10 cellular contexts compared by ENCODE assay signal in the genomic region with DNA sequence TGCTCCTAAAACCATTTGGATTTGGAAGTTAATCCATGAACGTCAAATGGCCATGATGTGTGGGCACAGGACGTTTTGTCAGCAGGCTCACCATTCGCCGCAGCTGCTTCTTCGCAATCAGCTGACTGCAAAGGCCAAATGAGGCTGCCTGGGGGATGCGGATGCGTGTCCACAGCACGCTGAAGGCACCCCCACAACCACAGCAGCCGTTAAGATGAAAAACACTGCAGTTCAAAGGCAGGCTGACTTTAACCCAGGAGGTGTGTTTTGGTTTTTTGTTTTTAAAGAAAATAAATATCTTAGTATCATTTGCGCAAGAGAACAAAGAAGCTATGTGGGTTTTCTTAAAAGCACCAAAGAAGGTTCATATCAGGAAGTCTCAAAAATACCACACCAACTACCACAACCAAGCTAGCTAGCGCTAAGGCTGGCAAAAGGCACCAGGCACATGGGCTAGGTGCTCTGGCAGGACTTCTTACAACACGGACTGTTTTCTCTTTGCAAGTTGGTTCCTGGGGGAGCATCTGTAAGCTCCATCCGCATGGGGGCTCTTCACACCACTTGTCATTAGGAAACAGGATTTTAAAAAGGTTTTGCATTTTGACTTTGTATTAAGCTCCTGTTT. TPM values are rescaled to one million over a fixed set of nuclear protein-coding genes. Genes with fewer than 3 reads are reported as not detected.
DNase-seq lines count a peak whose midpoint lies in the region; ATAC-seq lines count a peak whose summit lies in the region.
"Had no signal": no experiment of that assay in that cellular context is flagged by ENCODE, and none has a peak within 500 bp of the region (broad histone marks: within the 10 kb centered on the region; RNA-seq: fewer than 3 reads in every experiment).

No MANE protein-coding gene starts in this region.

- POLR2A ChIA-PET in CD8-positive, alpha-beta memory T cell (lab: Charles Lee): interaction anchor here (0.6 to 3.2 kb wide), 8 partner anchors 11 to 85 kb away, joined by 3 to 54 read pairs (median 4); partner anchors contain the start of genes CARS1, NAP1L4 and PHLDA2

- no peak overlapping the region for H3K27ac ChIP-seq in CD8-positive, alpha-beta memory T cell (ENCODE audit: low read depth, low read length)

- peak overlapping the region; percentile 74 to 91 (median 88) for H3K27ac Mint-ChIP-seq in CD8-positive, alpha-beta memory T cell
- H3K27ac Mint-ChIP-seq in activated naive CD8-positive, alpha-beta T cell treated with anti-CD3 and anti-CD28 coated beads, Interleukin-2, amount 50 U/mL, for 24 hours: peak overlapping the region; percentile 72
- H3K27ac Mint-ChIP-seq: stimulated activated memory B cell treated with anti-CD40 and anti-IgM and Interleukin-4, amounts not matched to agents 10 μg/mL and 1 μg/mL and 100 μg/mL, for 72 hours had no signal

- H3K4me3 ChIP-seq in CD8-positive, alpha-beta memory T cell (ENCODE audit: low read length): peak overlapping the region; percentile 58
- H3K4me3 ChIP-seq in HAP-1: no peak overlapping the region

- no peaks in the 10 kb centered on the region for H3K9me3 Mint-ChIP-seq in CD8-positive, alpha-beta memory T cell
- H3K9me3 Mint-ChIP-seq in activated naive CD8-positive, alpha-beta T cell treated with anti-CD3 and anti-CD28 coated beads, Interleukin-2, amount 50 U/mL, for 24 hours: no peaks in the 10 kb centered on the region
- H3K9me3 Mint-ChIP-seq: stimulated activated memory B cell treated with anti-CD40 and anti-IgM and Interleukin-4, amounts not matched to agents 10 μg/mL and 1 μg/mL and 100 μg/mL, for 72 hours had no signal

- peak; percentile 70 for ATAC-seq in activated naive CD8-positive, alpha-beta T cell treated with anti-CD3 and anti-CD28 coated beads, Interleukin-2, amount 50 U/mL, for 24 hours
- no peak for ATAC-seq in HG03139 (IDR thresholded peaks at IDR 0.05; ENCODE audit: unreplicated experiment)
- no peak for ATAC-seq in HG03135 (IDR thresholded peaks at IDR 0.05; ENCODE audit: unreplicated experiment)
- ATAC-seq: stimulated activated memory B cell treated with anti-CD40 and anti-IgM and Interleukin-4, amounts not matched to agents 10 μg/mL and 1 μg/mL and 100 μg/mL, for 72 hours had no signal

- peaks cover 28 to 79% (median 57%) of the 10 kb centered on the region in 3 donors for H3K4me1 Mint-ChIP-seq in CD8-positive, alpha-beta memory T cell
- peaks cover 34% of the 10 kb centered on the region for H3K4me1 Mint-ChIP-seq in activated naive CD8-positive, alpha-beta T cell treated with anti-CD3 and anti-CD28 coated beads, Interleukin-2, amount 50 U/mL, for 24 hours
- H3K4me1 Mint-ChIP-seq: stimulated activated memory B cell treated with anti-CD40 and anti-IgM and Interleukin-4, amounts not matched to agents 10 μg/mL and 1 μg/mL and 100 μg/mL, for 72 hours had no signal

- no peaks in the 10 kb centered on the region for H3K27me3 ChIP-seq in CD8-positive, alpha-beta memory T cell (ENCODE audit: insufficient read depth, low read length, poor library complexity, severe bottlenecking)
- no peaks in the 10 kb centered on the region for H3K27me3 ChIP-seq in HAP-1 (ENCODE audit: low read depth)

- DNase-seq in CD8-positive, alpha-beta memory T cell: peak; percentile 53 to 95 (median 88)
- DNase-seq in activated CD4-positive, alpha-beta T cell treated with anti-CD3 and anti-CD28 coated beads, Interleukin-2, amount 50 U/mL, for 4 hours: peak; percentile 59 to 64
- peak; percentile 56 for DNase-seq in activated naive CD8-positive, alpha-beta T cell treated with anti-CD3 and anti-CD28 coated beads, Interleukin-2, amount 50 U/mL, for 24 hours
- DNase-seq in stimulated activated CD4-positive, alpha-beta T cell treated with anti-CD3 and anti-CD28 coated beads, Interleukin-2, amount 100 ng/mL, for 24 hours: peak; percentile 35 to 61
- DNase-seq in NCI-H1092 treated with DMSO at 0.1 percent for 48 hours (lab: John Stamatoyannopoulos, UW): no peak
- DNase-seq in HAP-1 (ENCODE audit: low spot score in 2 of 2): no peak
- DNase-seq: NCI-H2081 had no signal

- peak overlapping the region; percentile 6 to 76 (median 71) for H3K4me3 Mint-ChIP-seq in CD8-positive, alpha-beta memory T cell
- no peak overlapping the region for H3K4me3 Mint-ChIP-seq in activated naive CD8-positive, alpha-beta T cell treated with anti-CD3 and anti-CD28 coated beads, Interleukin-2, amount 50 U/mL, for 24 hours
- H3K4me3 Mint-ChIP-seq: stimulated activated memory B cell treated with anti-CD40 and anti-IgM and Interleukin-4, amounts not matched to agents 10 μg/mL and 1 μg/mL and 100 μg/mL, for 72 hours had no signal

- H3K36me3 Mint-ChIP-seq in CD8-positive, alpha-beta memory T cell: peaks cover 0 to 71% (median 7%) of the 10 kb centered on the region in 3 donors
- H3K36me3 Mint-ChIP-seq in activated naive CD8-positive, alpha-beta T cell treated with anti-CD3 and anti-CD28 coated beads, Interleukin-2, amount 50 U/mL, for 24 hours (ENCODE audit: low read depth): peaks cover 59% of the 10 kb centered on the region

- CTCF ChIA-PET in CD8-positive, alpha-beta memory T cell (lab: Charles Lee): interaction anchor here (0.7 to 4.9 kb wide), 16 partner anchors 8 to 481 kb away, joined by 3 to 43 read pairs (median 3); partner anchors contain the start of genes CARS1 and NAP1L4

- no peaks in the 10 kb centered on the region for H3K27me3 Mint-ChIP-seq in CD8-positive, alpha-beta memory T cell
- no peaks in the 10 kb centered on the region for H3K27me3 Mint-ChIP-seq in activated naive CD8-positive, alpha-beta T cell treated with anti-CD3 and anti-CD28 coated beads, Interleukin-2, amount 50 U/mL, for 24 hours
- H3K27me3 Mint-ChIP-seq: stimulated activated memory B cell treated with anti-CD40 and anti-IgM and Interleukin-4, amounts not matched to agents 10 μg/mL and 1 μg/mL and 100 μg/mL, for 72 hours had no signal

- H3K4me1 ChIP-seq in CD8-positive, alpha-beta memory T cell (ENCODE audit: insufficient read depth, low read length): peaks cover 45% of the 10 kb centered on the region
- H3K4me1 ChIP-seq in HAP-1: no peaks in the 10 kb centered on the region

- peaks cover 22% of the 10 kb centered on the region for H3K36me3 ChIP-seq in CD8-positive, alpha-beta memory T cell (ENCODE audit: insufficient read depth, low read length)
- H3K36me3 ChIP-seq in HAP-1 (replicated peaks): peaks cover 91% of the 10 kb centered on the region

- no peaks in the 10 kb centered on the region for H3K9me3 ChIP-seq in CD8-positive, alpha-beta memory T cell (ENCODE audit: low read length)
- no peaks in the 10 kb centered on the region for H3K9me3 ChIP-seq in HAP-1

- in situ Hi-C loops in HAP-1 (cut with MboI; ENCODE audit: low sequenced_read_pairs): no loop called here

RNA-seq across cellular contexts. Expression of gene NAP1L4, which starts 22.3 kb away (rescaled TPM):
- total RNA-seq in CD8-positive, alpha-beta memory T cell: 100 to 1,000 TPM; 273 to 280 TPM
- 163 TPM for polyA plus RNA-seq in CD8-positive, alpha-beta memory T cell

RNA-seq across cellular contexts. Expression of gene CARS1, which starts 42.8 kb away (rescaled TPM):
- total RNA-seq in CD8-positive, alpha-beta memory T cell: 10 to 100 TPM; 81.2 to 83.3 TPM
- 43.4 TPM for polyA plus RNA-seq in CD8-positive, alpha-beta memory T cell

Comparison
In these comparisons a context has a peak if more than half of its experiments do, and no peak if none do; other contexts are left out.
1. DNase-seq: peak in CD8-positive, alpha-beta memory T cell (5 of 5), activated CD4-positive, alpha-beta T cell treated with anti-CD3 and anti-CD28 coated beads, Interleukin-2, amount 50 U/mL, for 4 hours (2 of 2), activated naive CD8-positive, alpha-beta T cell treated with anti-CD3 and anti-CD28 coated beads, Interleukin-2, amount 50 U/mL, for 24 hours (single experiment) and stimulated activated CD4-positive, alpha-beta T cell treated with anti-CD3 and anti-CD28 coated beads, Interleukin-2, amount 100 ng/mL, for 24 hours (2 of 2); none in NCI-H1092 treated with DMSO at 0.1 percent for 48 hours (single experiment) and HAP-1 (0 of 2).